Comparison of ENCODE assay signal across 31 cellular contexts in genomic region chr1:191160837-191161236, GRCh38.
"Had no signal": no experiment of that assay in that cellular context is flagged by ENCODE, and none has a peak within 500 bp of the region (broad histone marks: within the 10 kb centered on the region; RNA-seq: fewer than 3 reads in every experiment).

No MANE protein-coding gene starts in this region.

- H3K27me3 ChIP-seq: ascending aorta, breast epithelium, cardiac muscle cell, esophagus muscularis mucosa, foreskin keratinocyte, gastroesophageal sphincter, heart right ventricle had no signal

- H3K36me3 ChIP-seq: ascending aorta, breast epithelium, cardiac muscle cell, esophagus muscularis mucosa, gastroesophageal sphincter, heart right ventricle had no signal

- H3K4me3 ChIP-seq: ascending aorta, breast epithelium, cardiac muscle cell, esophagus muscularis mucosa, gastroesophageal sphincter, heart right ventricle had no signal

- ATAC-seq: activated naive CD4-positive, alpha-beta T cell treated with anti-CD3 and anti-CD28 coated beads, Interleukin-2, amount 50 U/mL, for 72 hours; activated T-cell treated with anti-CD3 and anti-CD28 coated beads, Interleukin-2, amount 50 U/mL, for 72 hours; effector memory CD8-positive, alpha-beta T cell; foreskin keratinocyte; gastroesophageal sphincter; heart right ventricle; T-helper 17 cell had no signal

- DNase-seq: activated CD4-positive, alpha-beta memory T cell treated with anti-CD3 and anti-CD28 coated beads, Interleukin-2, amount 10 ng/mL, durations not matched to agents 7 days and 5 days; activated CD4-positive, alpha-beta T cell treated with anti-CD3 and anti-CD28 coated beads for 1 hour; activated CD4-positive, alpha-beta T cell treated with anti-CD3 and anti-CD28 coated beads for 4 hours; activated CD4-positive, alpha-beta T cell treated with anti-CD3 and anti-CD28 coated beads, Interleukin-2, amount 10 ng/mL, durations not matched to agents 7 days and 5 days; activated CD4-positive, alpha-beta T cell treated with anti-CD3 and anti-CD28 coated beads, Interleukin-2, amount 50 U/mL, for 4 hours; activated CD8-positive, alpha-beta memory T cell treated with anti-CD3 and anti-CD28 coated beads, Interleukin-2, amount 50 U/mL, for 48 hours; activated gamma-delta T cell; activated naive CD4-positive, alpha-beta T cell; activated naive CD4-positive, alpha-beta T cell treated with anti-CD3 and anti-CD28 coated beads, Interleukin-2, amount 10 ng/mL, durations not matched to agents 7 days and 5 days; activated naive CD8-positive, alpha-beta T cell treated with anti-CD3 and anti-CD28 coated beads, Interleukin-2, amount 10 ng/mL, durations not matched to agents 7 days and 5 days; activated T-cell treated with anti-CD3 and anti-CD28 coated beads for 4 hours; activated T-cell treated with anti-CD3 and anti-CD28 coated beads, Interleukin-2, amount 50 U/mL, for 24 hours; activated T-cell treated with anti-CD3 and anti-CD28 coated beads, Interleukin-2, amount 50 U/mL, for 72 hours; central memory CD4-positive, alpha-beta T cell; cerebellar nuclear complex; cortex of kidney; dermis blood vessel endothelial cell; effector CD4-positive, alpha-beta T cell; effector memory CD8-positive, alpha-beta T cell; erythroblast; foreskin keratinocyte; heart right ventricle; T-helper 1 cell; T-helper 17 cell; T1000 had no signal

- H3K4me1 ChIP-seq: ascending aorta, breast epithelium, esophagus muscularis mucosa, foreskin keratinocyte, gastroesophageal sphincter, heart right ventricle had no signal

- H3K27ac ChIP-seq: ascending aorta, breast epithelium, cardiac muscle cell, esophagus muscularis mucosa, foreskin keratinocyte, gastroesophageal sphincter, heart right ventricle had no signal
